29 cellular contexts compared by ENCODE assay signal in genomic region chr7:98232799-98233198, GRCh38. TPM values are rescaled to one million over a fixed set of nuclear protein-coding genes. Genes with fewer than 3 reads are reported as not detected.
"Had no signal": no experiment of that assay in that cellular context is flagged by ENCODE, and none has a peak within 500 bp of the region (broad histone marks: within the 10 kb centered on the region; RNA-seq: fewer than 3 reads in every experiment).

No MANE protein-coding gene starts in this region.

- H3K27me3 Mint-ChIP-seq: activated CD4-positive, alpha-beta T cell treated with anti-CD3 and anti-CD28 coated beads, Interleukin-2, amount 10 ng/mL, durations not matched to agents 24 days and 14 days; activated CD8-positive, alpha-beta T cell treated with anti-CD3 and anti-CD28 coated beads for 36 hours; activated naive CD4-positive, alpha-beta T cell treated with anti-CD3 and anti-CD28 coated beads, Interleukin-2, amount 50 U/mL, for 24 hours; activated naive CD8-positive, alpha-beta T cell treated with anti-CD3 and anti-CD28 coated beads, Interleukin-2, amount 10 ng/mL, durations not matched to agents 7 days and 5 days; central memory CD8-positive, alpha-beta T cell had no signal

- H3K9me3 Mint-ChIP-seq: activated CD4-positive, alpha-beta T cell treated with anti-CD3 and anti-CD28 coated beads, Interleukin-2, amount 10 ng/mL, durations not matched to agents 24 days and 14 days; activated CD8-positive, alpha-beta T cell treated with anti-CD3 and anti-CD28 coated beads for 36 hours; activated naive CD4-positive, alpha-beta T cell treated with anti-CD3 and anti-CD28 coated beads, Interleukin-2, amount 50 U/mL, for 24 hours; activated naive CD8-positive, alpha-beta T cell treated with anti-CD3 and anti-CD28 coated beads, Interleukin-2, amount 10 ng/mL, durations not matched to agents 7 days and 5 days; activated T-cell treated with anti-CD3 and anti-CD28 coated beads, Interleukin-2, amount 50 U/mL, for 72 hours; activated T-helper 2 cell treated with anti-CD3 and anti-CD28 coated beads, Interferon-gamma antibody, Interleukin-2, Interleukin-4, amounts not matched to agents 10 μg/mL and 5 μg/mL and 100 μg/mL, durations not matched to agents 14 hours and 24 hours and 36 hours; central memory CD8-positive, alpha-beta T cell had no signal

- H3K27ac Mint-ChIP-seq: activated CD4-positive, alpha-beta T cell treated with anti-CD3 and anti-CD28 coated beads, Interleukin-2, amount 10 ng/mL, durations not matched to agents 24 days and 14 days; activated CD8-positive, alpha-beta T cell treated with anti-CD3 and anti-CD28 coated beads for 36 hours; activated naive CD4-positive, alpha-beta T cell treated with anti-CD3 and anti-CD28 coated beads, Interleukin-2, amount 50 U/mL, for 24 hours; activated naive CD8-positive, alpha-beta T cell treated with anti-CD3 and anti-CD28 coated beads, Interleukin-2, amount 10 ng/mL, durations not matched to agents 7 days and 5 days; activated T-cell treated with anti-CD3 and anti-CD28 coated beads, Interleukin-2, amount 50 U/mL, for 72 hours; activated T-helper 2 cell treated with anti-CD3 and anti-CD28 coated beads, Interferon-gamma antibody, Interleukin-2, Interleukin-4, amounts not matched to agents 10 μg/mL and 5 μg/mL and 100 μg/mL, durations not matched to agents 14 hours and 24 hours and 36 hours had no signal

- H3K4me3 ChIP-seq: ascending aorta, cardiac muscle cell had no signal

- H3K4me1 Mint-ChIP-seq: activated CD4-positive, alpha-beta T cell treated with anti-CD3 and anti-CD28 coated beads, Interleukin-2, amount 10 ng/mL, durations not matched to agents 24 days and 14 days; activated naive CD4-positive, alpha-beta T cell treated with anti-CD3 and anti-CD28 coated beads, Interleukin-2, amount 50 U/mL, for 24 hours; activated naive CD8-positive, alpha-beta T cell treated with anti-CD3 and anti-CD28 coated beads, Interleukin-2, amount 10 ng/mL, durations not matched to agents 7 days and 5 days; central memory CD8-positive, alpha-beta T cell had no signal

- H3K4me3 Mint-ChIP-seq: activated CD4-positive, alpha-beta T cell treated with anti-CD3 and anti-CD28 coated beads, Interleukin-2, amount 10 ng/mL, durations not matched to agents 24 days and 14 days; activated CD8-positive, alpha-beta T cell treated with anti-CD3 and anti-CD28 coated beads for 36 hours; activated naive CD4-positive, alpha-beta T cell treated with anti-CD3 and anti-CD28 coated beads, Interleukin-2, amount 50 U/mL, for 24 hours; activated naive CD8-positive, alpha-beta T cell treated with anti-CD3 and anti-CD28 coated beads, Interleukin-2, amount 10 ng/mL, durations not matched to agents 7 days and 5 days; activated T-cell treated with anti-CD3 and anti-CD28 coated beads, Interleukin-2, amount 50 U/mL, for 72 hours; central memory CD8-positive, alpha-beta T cell had no signal

- H3K27ac ChIP-seq: ascending aorta, cardiac muscle cell, WERI-Rb-1 had no signal

- H3K36me3 Mint-ChIP-seq: activated naive CD8-positive, alpha-beta T cell treated with anti-CD3 and anti-CD28 coated beads, Interleukin-2, amount 10 ng/mL, durations not matched to agents 7 days and 5 days had no signal

- H3K4me1 ChIP-seq: ascending aorta had no signal

- H3K27me3 ChIP-seq: ascending aorta, cardiac muscle cell had no signal

- DNase-seq: activated CD4-positive, alpha-beta T cell treated with anti-CD3 and anti-CD28 coated beads for 1 hour; activated CD4-positive, alpha-beta T cell treated with anti-CD3 and anti-CD28 coated beads, Interleukin-2, amount 10 ng/mL, durations not matched to agents 24 days and 14 days; activated CD4-positive, alpha-beta T cell treated with anti-CD3 and anti-CD28 coated beads, Interleukin-2, amount 50 U/mL, for 4 hours; activated CD4-positive, CD25-positive, alpha-beta regulatory T cell; activated CD8-positive, alpha-beta T cell treated with anti-CD3 and anti-CD28 coated beads for 36 hours; activated gamma-delta T cell; activated naive CD4-positive, alpha-beta T cell treated with Interleukin-2 at 50 U/mL for 16 hours; activated naive CD8-positive, alpha-beta T cell treated with anti-CD3 and anti-CD28 coated beads, Interleukin-2, amount 10 ng/mL, durations not matched to agents 7 days and 5 days; activated T-cell treated with anti-CD3 and anti-CD28 coated beads, Interleukin-2, amount 50 U/mL, for 1 hour; activated T-cell treated with anti-CD3 and anti-CD28 coated beads, Interleukin-2, amount 50 U/mL, for 72 hours; amygdala; NCI-H1105; NCI-H1436; NCI-H1694 treated with DMSO at 0.1 percent for 48 hours; NCI-H2029; NCI-H345; NCI-H524 treated with DMSO at 0.1 percent for 48 hours; SHP77 treated with DMSO at 0.1 percent for 48 hours; T-helper 2 cell; T-helper 9 cell; WERI-Rb-1 had no signal

- H3K36me3 ChIP-seq: cardiac muscle cell had no signal

- ATAC-seq: activated CD8-positive, alpha-beta T cell treated with anti-CD3 and anti-CD28 coated beads for 36 hours; activated T-cell treated with anti-CD3 and anti-CD28 coated beads, Interleukin-2, amount 50 U/mL, for 72 hours; Panc1; SK-N-SH treated with all-trans-retinoic acid at 6 μM for 48 hours had no signal

- H3K9me3 ChIP-seq: ascending aorta had no signal

RNA-seq across cellular contexts. Expression of gene BHLHA15, which starts 21.6 kb away (rescaled TPM):
- total RNA-seq: activated naive CD8-positive, alpha-beta T cell treated with anti-CD3 and anti-CD28 coated beads, Interleukin-2, amount 10 ng/mL, durations not matched to agents 7 days and 5 days; ascending aorta; SK-MEL-5 had no signal
- polyA plus RNA-seq: cardiac muscle cell had no signal
